ENCODE assay signal across 7 cellular contexts in the genomic region with DNA sequence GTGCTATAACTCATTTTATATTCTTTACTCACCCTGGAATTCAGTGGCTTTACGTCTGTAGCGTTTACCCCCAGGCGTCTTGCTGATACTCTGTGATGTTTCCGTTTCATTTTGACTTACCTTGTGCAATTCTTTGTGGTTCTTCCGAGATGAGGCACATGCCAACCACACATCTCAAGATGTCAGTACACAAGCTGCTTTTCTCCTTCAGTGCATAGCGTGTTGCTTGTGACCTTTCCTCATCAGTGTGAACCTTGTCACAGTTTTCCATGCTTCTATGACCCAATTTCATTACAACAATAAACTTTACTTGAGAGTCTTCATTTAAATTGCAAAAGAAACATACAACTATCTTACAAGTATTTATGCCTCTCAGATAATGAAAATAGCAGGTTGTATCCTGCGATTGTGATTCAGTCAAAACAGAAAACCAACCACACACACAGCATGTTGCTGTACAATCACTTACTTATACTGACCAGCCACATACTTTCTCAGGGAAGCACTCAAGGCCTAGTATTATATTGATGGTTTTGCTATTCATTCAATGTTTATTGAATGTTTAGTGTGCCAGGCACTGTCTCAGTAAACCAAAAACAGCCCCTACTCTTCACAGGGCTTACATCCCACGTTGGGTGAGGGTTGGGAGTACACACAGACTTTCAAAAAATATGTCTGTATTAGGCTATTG. TPM values are rescaled to one million over a fixed set of nuclear protein-coding genes. Genes with fewer than 3 reads are reported as not detected.
DNase-seq lines count a peak whose midpoint lies in the region; ATAC-seq and TF ChIP-seq lines count a peak whose summit lies in the region.

No MANE protein-coding gene starts in this region.

- no peaks in the 10 kb centered on the region for H3K9me3 ChIP-seq in fibroblast of lung (ENCODE audit: control insufficient read depth, insufficient read depth, low read depth, low read length)

- no peaks in the 10 kb centered on the region for H3K27me3 ChIP-seq in fibroblast of lung (ENCODE audit: control insufficient read depth, insufficient read depth, low read length)

- no peaks in the 10 kb centered on the region for H3K36me3 Mint-ChIP-seq in HFFc6 (ENCODE audit: low read depth)

- H3K4me1 ChIP-seq in fibroblast of lung (ENCODE audit: control insufficient read depth, extremely low read depth, insufficient read depth, low read length), result no peaks in the 10 kb centered on the region

- H3K27ac Mint-ChIP-seq in HFFc6, result no peak overlapping the region

- H3K4me3 ChIP-seq in fibroblast of lung (replicated peaks in 1 of 4; ENCODE audit: control extremely low read depth in 1 of 4, insufficient read depth in 1 of 4, low read depth in 3 of 4, low read length in 4 of 4), result no peak overlapping the region

- ATAC-seq in GM19395 (IDR thresholded peaks at IDR 0.05; ENCODE audit: unreplicated experiment) (peak; percentile 86), HG03196 (IDR thresholded peaks at IDR 0.05; ENCODE audit: unreplicated experiment) (peak; percentile 78)

- no peak for TF ChIP-seq CTCF in fibroblast of lung (conservative IDR thresholded peaks at IDR 0.05 in 1 of 2, IDR thresholded peaks at IDR 0.05 in 1 of 2; ENCODE audit: low read depth in 1 of 2, low read length in 2 of 2)
- TF ChIP-seq CTCF in HFFc6 (IDR thresholded peaks at IDR 0.05), result no peak

- H3K4me3 Mint-ChIP-seq in HFFc6, result no peak overlapping the region

- no peaks in the 10 kb centered on the region for H3K79me2 ChIP-seq in fibroblast of lung (ENCODE audit: control insufficient read depth, insufficient read depth, low read length)

- H3K36me3 ChIP-seq in fibroblast of lung (ENCODE audit: control insufficient read depth, insufficient read depth, low read length), result no peaks in the 10 kb centered on the region

- peaks cover 11% of the 10 kb centered on the region for H3K4me1 Mint-ChIP-seq in HFFc6 (ENCODE audit: low read depth)

- DNase-seq in T1000 (lab: John Stamatoyannopoulos, UW) (peak; percentile 59), fibroblast of lung (ENCODE audit: low read depth in 2 of 2) (peak; percentile 14 to 34), HFFc6 (no peak), NCI-H510A treated with DMSO at 0.1 percent for 48 hours (lab: John Stamatoyannopoulos, UW) (no peak), AG20443 (ENCODE audit: low spot score) (no peak)

- H3K27ac ChIP-seq in fibroblast of lung (ENCODE audit: insufficient read depth, low read length), result no peak overlapping the region

- no peaks in the 10 kb centered on the region for H4K20me1 ChIP-seq in fibroblast of lung (ENCODE audit: control insufficient read depth, extremely low read depth, insufficient read depth, low read length)

- H3K27me3 Mint-ChIP-seq in HFFc6 (ENCODE audit: insufficient read depth), result no peaks in the 10 kb centered on the region

- H2AFZ ChIP-seq in fibroblast of lung (ENCODE audit: low read length), result no peak overlapping the region

- H3K4me2 ChIP-seq in fibroblast of lung (ENCODE audit: extremely low read depth, insufficient read depth, low read length), result no peak overlapping the region

- no peaks in the 10 kb centered on the region for H3K9me3 Mint-ChIP-seq in HFFc6

- no peak overlapping the region for H3K9ac ChIP-seq in fibroblast of lung (ENCODE audit: insufficient read depth, low read length)

RNA-seq across cellular contexts. Expression of gene TBL1XR1, which starts 4.6 kb away (rescaled TPM):
- total RNA-seq in fibroblast of lung, result 369 and 505 TPM in 2 replicates
- polyA plus RNA-seq in fibroblast of lung, result 93.7 and 115 TPM in 2 replicates
- 76.6 and 84.8 TPM in 2 replicates for polyA plus RNA-seq in fibroblast of lung (2012)
- polyA minus RNA-seq in fibroblast of lung (ENCODE audit: low replicate concordance), result 211 TPM in 2 replicates
- 100 to 1,000 TPM in 5 of 6 experiments, 10 to 100 TPM in 1; 89.5 to 131 (median 114) TPM for total RNA-seq in HFFc6 (2021; fragmentation: NEBNext Ultra II Directional; extraction: Animal tissue kit (Norgen Biotek cat#: 25700))

Comparison
In these comparisons a context has a peak if more than half of its experiments do, and no peak if none do; other contexts are left out.
1. DNase-seq: peak in T1000 (single experiment) and fibroblast of lung (2 of 2); none in HFFc6 (single experiment), NCI-H510A treated with DMSO at 0.1 percent for 48 hours (single experiment) and AG20443 (single experiment).